Comparison of ENCODE assay signal across 8 cellular contexts in the genomic region with DNA sequence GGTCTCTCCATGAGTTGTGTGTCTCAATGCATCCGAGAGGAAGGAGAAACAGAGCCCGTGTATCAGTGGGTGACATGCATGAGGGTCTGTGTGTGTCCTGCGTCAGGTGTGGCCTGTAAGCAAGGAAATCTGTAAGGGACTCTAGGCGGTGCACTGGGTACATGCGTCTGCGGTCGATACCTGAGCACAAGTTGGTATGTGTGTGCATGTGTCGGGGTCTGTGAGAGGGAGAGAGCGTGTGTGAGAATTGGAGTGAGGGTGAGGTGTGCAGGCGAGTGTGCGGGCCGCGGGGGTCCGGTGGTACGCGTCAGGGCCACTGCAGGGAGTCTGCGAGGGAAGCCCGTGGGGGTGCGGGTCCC. TPM values are rescaled to one million over a fixed set of nuclear protein-coding genes. Genes with fewer than 3 reads are reported as not detected.
DNase-seq lines count a peak whose midpoint lies in the region; TF ChIP-seq lines count a peak whose summit lies in the region.

No MANE protein-coding gene starts in this region.

- H3K9ac ChIP-seq in SK-N-MC (ENCODE audit: insufficient read length): no peak overlapping the region

- TF ChIP-seq POLR2A in sigmoid colon (IDR thresholded peaks at IDR 0.05): no peak

- peaks cover 0 to 10% (median 0%) of the 10 kb centered on the region in 3 donors for H3K27me3 ChIP-seq in sigmoid colon

- peaks cover 0 to 20% (median 10%) of the 10 kb centered on the region in 4 donors for H3K4me1 ChIP-seq in sigmoid colon

- TF ChIP-seq CTCF in fibroblast of villous mesenchyme (IDR thresholded peaks at IDR 0.05; ENCODE audit: insufficient read depth, low read depth, low read length) (no peak), sigmoid colon (IDR thresholded peaks at IDR 0.05) (no peak)

- no peak for TF ChIP-seq EP300 in sigmoid colon (IDR thresholded peaks at IDR 0.05)

- H3K36me3 ChIP-seq in SK-N-MC (ENCODE audit: insufficient read depth, low read length) (no peaks in the 10 kb centered on the region), sigmoid colon (no peaks in the 10 kb centered on the region)

- 9 to 32% methylated on average over 19 of the region's 19 CpGs for WGBS in sigmoid colon, 2 donors

- H3K9me3 ChIP-seq in SK-N-MC (ENCODE audit: low read depth, low read length) (no peaks in the 10 kb centered on the region), sigmoid colon (no peaks in the 10 kb centered on the region)

- intact Hi-C loops in sigmoid colon (cut with DNase I): loop anchor here (10.0 kb wide), 1 partner anchor 271 kb away; a partner anchor contains a TSS

- H3K27ac ChIP-seq in SK-N-MC: no peak overlapping the region
- H3K27ac ChIP-seq in sigmoid colon: peak overlapping the region in 2 of 4 donors; percentile 36 to 53
- no peak overlapping the region for H3K27ac ChIP-seq in substantia nigra (ENCODE audit: low read depth, low read length, poor library complexity, severe bottlenecking)

- peak; percentile 22 for DNase-seq in DMS79 treated with DMSO at 0.1 percent for 48 hours (lab: John Stamatoyannopoulos, UW)
- DNase-seq in DMS79 (lab: John Stamatoyannopoulos, UW): no peak
- no peak for DNase-seq in SK-N-MC (ENCODE audit: low read depth, low spot score)
- no peak for DNase-seq in fibroblast of villous mesenchyme (ENCODE audit: low read depth)
- DNase-seq in sigmoid colon: no peak
- no peak for DNase-seq in Ammon's horn (ENCODE audit: low spot score)
- no peak for DNase-seq in HUDEP-2 (lab: John Stamatoyannopoulos, UW; ENCODE audit: unreplicated experiment in 76 of 76)
- no peak for DNase-seq in substantia nigra (lab: John Stamatoyannopoulos, UW)

- peak overlapping the region; percentile 82 for H3K4me3 ChIP-seq in SK-N-MC
- H3K4me3 ChIP-seq in fibroblast of villous mesenchyme (ENCODE audit: low read depth, low read length): peak overlapping the region; percentile 18
- peak overlapping the region in 3 of 4 donors; percentile 33 to 56 (median 39) for H3K4me3 ChIP-seq in sigmoid colon

RNA-seq across cellular contexts. Expression of a gene that starts 0.5 kb away (rescaled TPM):
- total RNA-seq in fibroblast of villous mesenchyme (under 0.01 TPM in 2 replicates), sigmoid colon (under 1 TPM in 3 of 4 donors, not detected in 1; 0.16 to 0.83 (median 0.36) TPM)
- polyA plus RNA-seq in sigmoid colon: 10 to 100 TPM; 19.8 to 39.8 (median 20.8) TPM

RNA-seq across cellular contexts. Expression of a gene that starts 33.6 kb away (rescaled TPM):
- total RNA-seq in fibroblast of villous mesenchyme (13.5 and 17.7 TPM in 2 replicates), sigmoid colon (10 to 100 TPM in 1 of 4 donors, 1 to 10 TPM in 3; 6.8 to 12.7 (median 8.8) TPM)
- 10 to 100 TPM in 2 of 3 donors, 1 to 10 TPM in 1; 9.0 to 26.1 (median 10.9) TPM for polyA plus RNA-seq in sigmoid colon

RNA-seq across cellular contexts. Expression of a gene that starts 34.5 kb away (rescaled TPM):
- total RNA-seq in fibroblast of villous mesenchyme: 80.2 and 93.7 TPM in 2 replicates
- total RNA-seq in sigmoid colon: 10 to 100 TPM; 38.5 to 73.1 (median 44.1) TPM
- polyA plus RNA-seq in sigmoid colon: 10 to 100 TPM; 27.0 to 54.0 (median 29.4) TPM

RNA-seq across cellular contexts. Expression of a gene that starts 40.9 kb away (rescaled TPM):
- 10.8 and 16.4 TPM in 2 replicates for total RNA-seq in fibroblast of villous mesenchyme
- 10 to 100 TPM; 11.5 to 23.5 (median 16.6) TPM for total RNA-seq in sigmoid colon
- polyA plus RNA-seq in sigmoid colon: 10 to 100 TPM in 2 of 3 donors, 1 to 10 TPM in 1; 9.0 to 19.8 (median 11.1) TPM

Comparison
In these comparisons a context has a peak if more than half of its experiments do, and no peak if none do; other contexts are left out.
1. H3K4me3 ChIP-seq: peak in every context shown above with its lines; median percentile 82 in SK-N-MC; 39 in sigmoid colon; 18 in fibroblast of villous mesenchyme.